Comparison of ENCODE assay signal across 11 cellular contexts in genomic region chr11:9138133-9138453, GRCh38. TPM values are rescaled to one million over a fixed set of nuclear protein-coding genes. Genes with fewer than 3 reads are reported as not detected.
A peak's percentile ranks its signal among the peaks of the same experiment; 100 is the strongest.
DNase-seq lines count a peak whose midpoint lies in the region; ATAC-seq, FAIRE-seq and TF ChIP-seq lines count a peak whose summit lies in the region.
"Had no signal": no experiment of that assay in that cellular context is flagged by ENCODE, and none has a peak within 500 bp of the region (broad histone marks: within the 10 kb centered on the region; RNA-seq: fewer than 3 reads in every experiment).

No MANE protein-coding gene starts in this region.

- in situ Hi-C loops in HepG2 (cut with HindIII; ENCODE audit: extremely low pct_ligation_motif_present, low pct_unique_long_range_greater_than_20kb), result loop anchor here (10.0 kb wide), 1 partner anchor 223 kb away; the partner anchor contains the start of gene AKIP1

- TF ChIP-seq EP300 in HepG2 (IDR thresholded peaks at IDR 0.05; ENCODE audit: low read depth in 2 of 2, low read length in 2 of 2), result no peak
- TF ChIP-seq EP300 in HepG2 (CRISPR knock-in tag; IDR thresholded peaks at IDR 0.05; ENCODE audit: borderline replicate concordance), result no peak
- no peak for TF ChIP-seq EP300 in upper lobe of left lung (IDR thresholded peaks at IDR 0.05)

- POLR2A ChIA-PET in HepG2 (lab: Yijun Ruan, JAX), result interaction anchor here (1.2 to 2.0 kb wide), 2 partner anchors 173 to 322 kb away, joined by 4 to 5 read pairs; partner anchors contain the start of gene ZNF143

- BruUV-seq in HepG2 (replicated peaks; lab: Mats Ljungman, UMichigan), result no TSS peak

- CTCF ChIA-PET in HepG2 (lab: Yijun Ruan, JAX; ENCODE audit: low intra/inter-chr PET ratio, low total read pairs), result interaction anchor here (1.1 to 2.3 kb wide), 2 partner anchors 123 to 224 kb away, joined by 4 to 19 read pairs; no protein-coding TSS in a partner anchor

- H4K20me1 ChIP-seq in HepG2 (ENCODE audit: insufficient read depth, low read length), result peaks cover 4% of the 10 kb centered on the region; the same call in 1 of the 2 replicates

- H3K27ac ChIP-seq in HepG2 (ENCODE audit: extremely low read length, insufficient read depth, low read length) (no peak overlapping the region), right lobe of liver (no peak overlapping the region), upper lobe of left lung (peak overlapping the region; percentile 22 to 74 (median 52))

- TF ChIP-seq POLR2A in HepG2 (IDR thresholded peaks at IDR 0.05; ENCODE audit: insufficient read depth in 1 of 2, low read depth in 2 of 2, low read length in 2 of 2), result no peak
- no peak for TF ChIP-seq POLR2A in right lobe of liver (IDR thresholded peaks at IDR 0.05)
- TF ChIP-seq POLR2A in upper lobe of left lung (IDR thresholded peaks at IDR 0.05), result no peak

- H3K4me3 ChIP-seq in HepG2 (replicated peaks in 1 of 3; ENCODE audit: insufficient read depth in 1 of 3, low read depth in 2 of 3, low read length in 3 of 3) (no peak overlapping the region), right lobe of liver (no peak overlapping the region), endocrine pancreas (ENCODE audit: control insufficient read depth, insufficient read depth, low read length) (no peak overlapping the region), upper lobe of left lung (no peak overlapping the region), BE2C (ENCODE audit: low read depth, low read length) (no peak overlapping the region)
- H3K4me3 ChIP-seq: right atrium auricular region had no signal

- 0 out of 2 replicates have a peak overlapping the region, but pooled peaks have one; percentile 6 for H3K9ac ChIP-seq in HepG2 (ENCODE audit: insufficient read depth, low read depth, low read length)
- peak overlapping the region; percentile 56 for H3K9ac ChIP-seq in endocrine pancreas (ENCODE audit: control insufficient read depth, insufficient read depth, low read length)

- H3K9me3 ChIP-seq in HepG2 (ENCODE audit: low read length), result no peaks in the 10 kb centered on the region
- no peaks in the 10 kb centered on the region for H3K9me3 ChIP-seq in right lobe of liver
- no peaks in the 10 kb centered on the region for H3K9me3 ChIP-seq in endocrine pancreas (ENCODE audit: control insufficient read depth, low read length)
- no peaks in the 10 kb centered on the region for H3K9me3 ChIP-seq in upper lobe of left lung
- no peaks in the 10 kb centered on the region for H3K9me3 ChIP-seq in BE2C
- H3K9me3 ChIP-seq: right atrium auricular region had no signal

- peak; percentile 44 for ATAC-seq in HepG2
- ATAC-seq in right lobe of liver, result no peak
- peak in 1 of 2 donors; percentile 32 for ATAC-seq in upper lobe of left lung (ENCODE audit: low FRiP score in 2 of 2)

- no peaks in the 10 kb centered on the region for H3K79me2 ChIP-seq in HepG2 (ENCODE audit: insufficient read depth, low read length)

- peaks cover 20% of the 10 kb centered on the region; the same call in 1 of the 2 replicates for H3K4me1 ChIP-seq in HepG2 (ENCODE audit: insufficient read depth, low read length)
- peaks cover 0 to 21% (median 10%) of the 10 kb centered on the region in 4 donors for H3K4me1 ChIP-seq in right lobe of liver
- H3K4me1 ChIP-seq in endocrine pancreas (ENCODE audit: control insufficient read depth, insufficient read depth, low read length), result peaks cover 10% of the 10 kb centered on the region
- H3K4me1 ChIP-seq in upper lobe of left lung, result peaks cover 23 to 33% (median 27%) of the 10 kb centered on the region in 4 donors
- H3K4me1 ChIP-seq in BE2C, result no peaks in the 10 kb centered on the region

- 87% methylated on average over 3 of the region's 3 CpGs for WGBS in HepG2 (ENCODE audit: low lambda C conversion rate)
- no CpG with 5 or more reads among the region's 3 CpGs for WGBS in right lobe of liver (ENCODE audit: insufficient coverage, low coverage, low lambda C conversion rate, missing lambda C conversion rate)
- WGBS in upper lobe of left lung, 2 donors, result 63 to 76% methylated on average over 3 of the region's 3 CpGs

- no peak overlapping the region for H2AFZ ChIP-seq in HepG2 (ENCODE audit: low read length)

- H3K27me3 ChIP-seq in HepG2 (ENCODE audit: control insufficient read depth in 1 of 2, insufficient read depth in 2 of 2, low read length in 2 of 2) (no peaks in the 10 kb centered on the region), right lobe of liver (no peaks in the 10 kb centered on the region), endocrine pancreas (ENCODE audit: control insufficient read depth, insufficient read depth, low read length) (no peaks in the 10 kb centered on the region), upper lobe of left lung (no peaks in the 10 kb centered on the region), BE2C (no peaks in the 10 kb centered on the region)
- H3K27me3 ChIP-seq: right atrium auricular region had no signal

- no peak for DNase-seq in HepG2 (ENCODE audit: low spot score)
- no peak for DNase-seq in right lobe of liver
- peak; percentile 95 for DNase-seq in NCI-H345 (lab: John Stamatoyannopoulos, UW)
- DNase-seq in upper lobe of left lung, result no peak
- DNase-seq in SW 1271 (lab: John Stamatoyannopoulos, UW), result no peak
- no peak for DNase-seq in iPS-NIHi7 (ENCODE audit: extremely low spot score)
- DNase-seq in BE2C, result no peak
- DNase-seq: SIG-M5 had no signal

- H3K4me2 ChIP-seq in HepG2 (ENCODE audit: low read depth, low read length), result no peak overlapping the region

- intact Hi-C loops in HepG2 (cut with micrococcal nuclease; ENCODE audit: unreplicated experiment) (no loop called here), right lobe of liver (cut with DNase I) (loop anchor here in 1 of 2 donors (10.0 kb wide), 1 partner anchor 123 kb away; no protein-coding TSS in a partner anchor)

- TF ChIP-seq CTCF in HepG2 (CRISPR knock-in tag; IDR thresholded peaks at IDR 0.05) (no peak), right lobe of liver (IDR thresholded peaks at IDR 0.05) (no peak), upper lobe of left lung (IDR thresholded peaks at IDR 0.05) (no peak), BE2C (IDR thresholded peaks at IDR 0.05; ENCODE audit: low read depth, low read length) (no peak)

- H3K36me3 ChIP-seq in HepG2 (replicated peaks in 1 of 2; ENCODE audit: control insufficient read depth in 1 of 2, insufficient read depth in 2 of 2, low read length in 2 of 2) (peaks cover 21 to 53% of the 10 kb centered on the region in 2 experiments), right lobe of liver (peaks cover 0 to 19% (median 4%) of the 10 kb centered on the region in 4 donors), endocrine pancreas (ENCODE audit: control insufficient read depth, insufficient read depth, low read length) (no peaks in the 10 kb centered on the region), upper lobe of left lung (peaks cover 8 to 47% (median 31%) of the 10 kb centered on the region in 4 donors), BE2C (no peaks in the 10 kb centered on the region; the same call in 1 of the 2 replicates)

- FAIRE-seq in HepG2 (lab: Jason Lieb, UNC), result no peak

- TF ChIP-seq RAD21 in HepG2 (CRISPR knock-in tag; IDR thresholded peaks at IDR 0.05), result no peak

TF ChIP-seq in HepG2, 621 proteins besides CTCF, POLR2A, EP300 and RAD21 (continues in another document):
- no peak for TF ChIP-seq BATF2 (CRISPR knock-in tag; IDR thresholded peaks at IDR 0.05)
- peak; percentile 64; the same call in 1 of the 2 replicates for TF ChIP-seq ZNF501 (CRISPR knock-in tag; IDR thresholded peaks at IDR 0.05)

RNA-seq across cellular contexts. Expression of gene SCUBE2, which starts 46.7 kb away (rescaled TPM):
- total RNA-seq in HepG2 (2016; rRNA removed; fragmentation: Illumina TruSeq; extraction: Trizol) (not detected in 2 replicates), right lobe of liver (1 to 10 TPM in 1 of 6 experiments, under 1 TPM in 5; 0.19 to 1.1 (median 0.32) TPM), upper lobe of left lung (1 to 10 TPM; 2.2 to 8.4 (median 4.4) TPM)
- total RNA-seq in HepG2 (2016; cell fraction: cytosol; rRNA removed; fragmentation: Illumina TruSeq; extraction: Trizol; ENCODE audit: low read depth), result 0.09 TPM in 1 of 2 replicates, not detected in the other
- total RNA-seq in HepG2 (2016; cell fraction: insoluble cytoplasmic fraction; rRNA removed; fragmentation: Illumina TruSeq; extraction: Trizol), result not detected in 2 replicates
- total RNA-seq in HepG2 (2016; cell fraction: membrane; rRNA removed; fragmentation: Illumina TruSeq; extraction: Trizol), result not detected in 2 replicates
- not detected in 2 replicates for total RNA-seq in HepG2 (2016; cell fraction: nucleus; rRNA removed; fragmentation: Illumina TruSeq; extraction: Trizol)
- polyA plus RNA-seq in HepG2 (2011; rRNA removed), result 0.09 TPM in 1 of 2 replicates, not detected in the other
- polyA plus RNA-seq in HepG2 (2011; cell fraction: cytosol; rRNA removed), result 0.03 TPM in 1 of 2 replicates, not detected in the other
- polyA plus RNA-seq in HepG2 (2011; cell fraction: nucleus; rRNA removed), result 0.19 and 0.24 TPM in 2 replicates
- polyA plus RNA-seq in HepG2 (2012), result 0.35 TPM in 1 of 2 replicates, not detected in the other
- polyA plus RNA-seq in HepG2 (2016; cell fraction: cytosol; fragmentation: Illumina TruSeq; extraction: Trizol; ENCODE audit: low read depth), result not detected in 2 replicates
- polyA plus RNA-seq in HepG2 (2016; cell fraction: insoluble cytoplasmic fraction; fragmentation: Illumina TruSeq; extraction: Trizol; ENCODE audit: low read depth), result not detected in 2 replicates
- not detected in 2 replicates for polyA plus RNA-seq in HepG2 (2016; cell fraction: membrane; fragmentation: Illumina TruSeq; extraction: Trizol; ENCODE audit: low read depth)
- not detected in 2 replicates for polyA plus RNA-seq in HepG2 (2016; cell fraction: nucleus; fragmentation: Illumina TruSeq; extraction: Trizol; ENCODE audit: insufficient read depth, low read depth)
- polyA minus RNA-seq in HepG2 (2011; rRNA and poly(A)+ RNA removed; ENCODE audit: low replicate concordance), result 0.82 TPM in 1 of 2 replicates, not detected in the other
- polyA minus RNA-seq in HepG2 (2011; cell fraction: cytosol; rRNA and poly(A)+ RNA removed), result not detected in 2 replicates
- 0.90 and 2.0 TPM in 2 replicates for polyA minus RNA-seq in HepG2 (2011; cell fraction: nucleus; rRNA and poly(A)+ RNA removed)
- polyA plus RNA-seq in BE2C (2012; ENCODE audit: insufficient read depth, insufficient read length, low read depth), result 0.56 TPM
- total RNA-seq: CD4-positive, CD25-positive, alpha-beta regulatory T cell had no signal
- polyA plus RNA-seq: CD4-positive, CD25-positive, alpha-beta regulatory T cell had no signal

Comparison
In these comparisons a context has a peak if more than half of its experiments do, and no peak if none do; other contexts are left out.
1. H3K27ac ChIP-seq: peak in upper lobe of left lung (4 of 4); none in HepG2 (single experiment) and right lobe of liver (0 of 3).